13 cellular contexts compared by ENCODE assay signal in the genomic region with DNA sequence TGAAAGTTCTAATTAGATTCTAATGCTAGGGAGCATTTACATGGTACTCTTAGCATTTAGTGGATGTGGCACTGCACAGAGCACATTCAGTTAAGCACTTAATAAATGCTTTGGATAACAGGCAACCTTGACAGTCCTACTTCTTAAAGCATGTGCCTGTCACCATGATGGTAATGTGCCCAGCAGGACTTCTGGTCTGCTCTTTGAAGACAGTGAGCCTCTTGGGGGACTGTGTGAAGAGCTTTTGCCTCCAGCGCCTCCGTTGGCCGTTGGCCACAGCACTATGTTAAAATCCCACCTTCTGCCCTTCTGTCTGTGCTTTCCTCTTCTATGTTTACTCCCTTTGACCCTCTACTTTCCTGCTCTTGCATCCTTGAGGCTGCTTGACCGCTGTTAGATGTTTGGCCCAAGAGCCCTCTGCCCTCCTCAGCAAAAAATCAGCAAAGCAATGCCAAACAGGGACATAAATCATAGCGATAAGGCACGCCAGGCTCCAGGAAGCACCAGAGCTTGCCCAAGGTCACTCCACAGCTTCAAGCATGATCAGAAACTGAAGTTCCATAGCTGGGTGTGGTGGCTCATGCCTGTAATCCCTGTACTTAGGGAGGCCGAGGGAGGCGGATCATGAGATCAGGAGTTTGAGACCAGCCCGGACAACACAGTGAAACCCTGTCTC. TPM values are rescaled to one million over a fixed set of nuclear protein-coding genes. Genes with fewer than 3 reads are reported as not detected.
A peak's percentile ranks its signal among the peaks of the same experiment; 100 is the strongest.
DNase-seq lines count a peak whose midpoint lies in the region; ATAC-seq, FAIRE-seq and TF ChIP-seq lines count a peak whose summit lies in the region.
"Had no signal": no experiment of that assay in that cellular context is flagged by ENCODE, and none has a peak within 500 bp of the region (broad histone marks: within the 10 kb centered on the region; RNA-seq: fewer than 3 reads in every experiment).

No MANE protein-coding gene starts in this region.

- H3K36me3 ChIP-seq in K562 (ENCODE audit: control insufficient read depth, insufficient read depth, low read length) (peaks cover 13% of the 10 kb centered on the region; the same call in 1 of the 3 replicates), parathyroid adenoma (ENCODE audit: control insufficient read depth, insufficient read depth, low read length) (no peaks in the 10 kb centered on the region), heart right ventricle (peaks cover 0 to 5% (median 0%) of the 10 kb centered on the region in 9 donors)

- H3K9ac ChIP-seq in K562 (ENCODE audit: insufficient read depth in 1 of 2, low read depth in 2 of 2, low read length in 2 of 2) (peak overlapping the region in 1 of 2 experiments; percentile 35; a peak in 1 of 4 replicates), parathyroid adenoma (no peak overlapping the region)

- no peak for TF ChIP-seq EP300 in K562 (IDR thresholded peaks at IDR 0.05; ENCODE audit: low read length)

- BruUV-seq in K562 (replicated peaks; lab: Mats Ljungman, UMichigan) = no TSS peak

- no peak overlapping the region for H3K27ac ChIP-seq in K562 (ENCODE audit: extremely low read depth, low read depth, low read length)
- peak overlapping the region; percentile 57 for H3K27ac ChIP-seq in parathyroid adenoma
- H3K27ac ChIP-seq in heart right ventricle = no peak overlapping the region

- H3K9me1 ChIP-seq in K562 (ENCODE audit: control insufficient read depth, insufficient read depth, low read length) = no peaks in the 10 kb centered on the region

- intact Hi-C loops in K562 (cut with micrococcal nuclease) = no loop called here
- intact Hi-C loops in heart right ventricle (cut with DNase I) = no loop called here

- H3K4me1 ChIP-seq in K562 (replicated peaks in 1 of 2; ENCODE audit: control insufficient read depth in 2 of 2, insufficient read depth in 2 of 2, low read length in 2 of 2) (peaks cover 0 to 6% of the 10 kb centered on the region in 2 experiments; a peak in 1 of 5 replicates), parathyroid adenoma (peaks cover 9% of the 10 kb centered on the region), heart right ventricle (no peaks in the 10 kb centered on the region)

- POLR2A ChIA-PET in K562 (lab: Yijun Ruan, JAX) = interaction anchor here (0.6 to 1.0 kb wide), 2 partner anchors 10 to 22 kb away, joined by 3 read pairs; no protein-coding TSS in a partner anchor

- no peak overlapping the region for H3K4me2 ChIP-seq in K562 (ENCODE audit: insufficient read depth, low read length)
- no peak overlapping the region for H3K4me2 ChIP-seq in parathyroid adenoma (ENCODE audit: low read length)

- ATAC-seq in K562 (peak; percentile 67), HG02840 (IDR thresholded peaks at IDR 0.05; ENCODE audit: low FRiP score, unreplicated experiment) (no peak), GM19397 (IDR thresholded peaks at IDR 0.05; ENCODE audit: unreplicated experiment) (no peak), heart right ventricle (no peak)

- in situ Hi-C loops in K562 (cut with MboI) = no loop called here

- FAIRE-seq in K562 (lab: Jason Lieb, UNC) = no peak

- TF ChIP-seq CTCF in K562 (IDR thresholded peaks at IDR 0.05 in 2 of 3, conservative IDR thresholded peaks at IDR 0.05 in 1 of 3; ENCODE audit: insufficient read depth in 2 of 3, low read depth in 1 of 3, low read length in 3 of 3) (no peak), parathyroid adenoma (IDR thresholded peaks at IDR 0.05) (no peak), heart right ventricle (IDR thresholded peaks at IDR 0.05) (no peak)

- no peaks in the 10 kb centered on the region for H4K20me1 ChIP-seq in K562 (replicated peaks; ENCODE audit: control insufficient read depth, insufficient read depth, low read length)

- H3K27me3 ChIP-seq in K562 (ENCODE audit: control insufficient read depth in 2 of 2, insufficient read depth in 2 of 2, low read length in 2 of 2) = no peaks in the 10 kb centered on the region
- no peaks in the 10 kb centered on the region for H3K27me3 ChIP-seq in parathyroid adenoma (ENCODE audit: control insufficient read depth, insufficient read depth, low read length)
- no peaks in the 10 kb centered on the region for H3K27me3 ChIP-seq in heart right ventricle

- H2AFZ ChIP-seq in K562 (ENCODE audit: low read depth, low read length) (no peak overlapping the region), parathyroid adenoma (peak overlapping the region; percentile 73)

- TF ChIP-seq POLR2A in K562 (conservative IDR thresholded peaks at IDR 0.05) = no peak

- H3K9me3 ChIP-seq in K562 (replicated peaks; ENCODE audit: control insufficient read depth, insufficient read depth, low read depth, low read length) (no peaks in the 10 kb centered on the region), parathyroid adenoma (ENCODE audit: control insufficient read depth, low read length) (no peaks in the 10 kb centered on the region), heart right ventricle (no peaks in the 10 kb centered on the region)

- DNase-seq in ELF-1 (ENCODE audit: low read depth, low spot score) (peak; percentile 80), K562 (ENCODE audit: extremely low read depth in 1 of 4, low spot score in 3 of 4) (peak in 2 of 4 experiments; percentile 10 to 13), kidney tubule cell (ENCODE audit: low spot score) (peak; percentile 65), heart right ventricle (no peak)
- no peak for DNase-seq in activated CD4-positive, alpha-beta T cell treated with anti-CD3 and anti-CD28 coated beads for 48 hours
- DNase-seq: naive B cell; NCI-H2171 treated with DMSO at 0.1 percent for 48 hours; right cardiac atrium; SIG-M5; stimulated activated CD4-positive, alpha-beta T cell treated with anti-CD3 and anti-CD28 coated beads, Interleukin-4, amount 100 ng/mL, for 4 hours had no signal

- H3K4me3 ChIP-seq in K562 = no peak overlapping the region
- no peak overlapping the region for H3K4me3 ChIP-seq in parathyroid adenoma (ENCODE audit: low read depth, low read length)
- H3K4me3 ChIP-seq in heart right ventricle = no peak overlapping the region

- TF ChIP-seq RAD21 in K562 (CRISPR knock-in tag; conservative IDR thresholded peaks at IDR 0.05 in 1 of 2, IDR thresholded peaks at IDR 0.05 in 1 of 2) = no peak

- H3K79me2 ChIP-seq in K562 (ENCODE audit: control insufficient read depth, insufficient read depth, low read length) (no peaks in the 10 kb centered on the region), parathyroid adenoma (no peaks in the 10 kb centered on the region)

- CTCF ChIA-PET in K562 (lab: Yijun Ruan, JAX; ENCODE audit: low intra/inter-chr PET ratio) = interaction anchor here (0.6 kb wide), 1 partner anchor 67 kb away, joined by 3 read pairs; no protein-coding TSS in a partner anchor

- WGBS in K562 (ENCODE audit: insufficient coverage, low coverage, missing lambda C conversion rate) = 55% methylated on average over 9 of the region's 9 CpGs
- WGBS in heart right ventricle, 2 donors = 81 to 88% methylated on average over 9 of the region's 9 CpGs

TF ChIP-seq in K562, 482 proteins besides CTCF, POLR2A, EP300 and RAD21 (continues in another document):
- TF ChIP-seq GTF2A2 (tag; IDR thresholded peaks at IDR 0.05) = no peak
- TF ChIP-seq POLR2H (tag; IDR thresholded peaks at IDR 0.05; ENCODE audit: low read depth) = no peak
- TF ChIP-seq MEIS2 (IDR thresholded peaks at IDR 0.05; ENCODE audit: partially characterized antibody) = peak; percentile 84
- no peak for TF ChIP-seq ETV1 (tag; conservative IDR thresholded peaks at IDR 0.05; ENCODE audit: low read depth)
- TF ChIP-seq, protein P1, sequence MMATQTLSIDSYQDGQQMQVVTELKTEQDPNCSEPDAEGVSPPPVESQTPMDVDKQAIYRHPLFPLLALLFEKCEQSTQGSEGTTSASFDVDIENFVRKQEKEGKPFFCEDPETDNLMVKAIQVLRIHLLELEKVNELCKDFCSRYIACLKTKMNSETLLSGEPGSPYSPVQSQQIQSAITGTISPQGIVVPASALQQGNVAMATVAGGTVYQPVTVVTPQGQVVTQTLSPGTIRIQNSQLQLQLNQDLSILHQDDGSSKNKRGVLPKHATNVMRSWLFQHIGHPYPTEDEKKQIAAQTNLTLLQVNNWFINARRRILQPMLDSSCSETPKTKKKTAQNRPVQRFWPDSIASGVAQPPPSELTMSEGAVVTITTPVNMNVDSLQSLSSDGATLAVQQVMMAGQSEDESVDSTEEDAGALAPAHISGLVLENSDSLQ (IDR thresholded peaks at IDR 0.05) = peak; percentile 82
- no peak for TF ChIP-seq MED1 (CRISPR knock-in tag; IDR thresholded peaks at IDR 0.05; ENCODE audit: borderline replicate concordance)
- no peak for TF ChIP-seq HCFC1 (IDR thresholded peaks at IDR 0.05; ENCODE audit: low read depth, low read length)

RNA-seq across cellular contexts. Expression of a gene that starts 8.3 kb away (rescaled TPM):
- 6.0 and 29.9 TPM in 2 replicates for total RNA-seq in K562 (2011; cell fraction: chromatin; rRNA removed; ENCODE audit: low replicate concordance)
- 6.5 and 7.5 TPM in 2 replicates for total RNA-seq in K562 (2011; cell fraction: nucleolus; rRNA removed)
- 8.9 and 12.5 TPM in 2 replicates for total RNA-seq in K562 (2011; cell fraction: nucleoplasm; rRNA removed)
- 11.1 and 18.1 TPM in 2 replicates for total RNA-seq in K562 (2014; rRNA removed)
- total RNA-seq in K562 (2014; rRNA removed; fragmentation: Illumina TruSeq; extraction: Trizol) = 6.2 and 8.5 TPM in 2 replicates
- 9.0 and 10.7 TPM in 2 replicates for total RNA-seq in K562 (2015; rRNA removed; fragmentation: Illumina TruSeq; extraction: Trizol)
- total RNA-seq in K562 (2021) = 7.3 and 7.5 TPM in 2 replicates
- 9.3 and 11.5 TPM in 2 replicates for polyA plus RNA-seq in K562 (2011; rRNA removed)
- 1.9 and 2.1 TPM in 2 replicates for polyA plus RNA-seq in K562 (2011; cell fraction: cytosol; rRNA removed)
- 3.6 and 5.4 TPM in 2 replicates for polyA plus RNA-seq in K562 (2011; cell fraction: nucleus; rRNA removed)
- 1.3 and 4.8 TPM in 2 replicates for polyA plus RNA-seq in K562 (2012)
- 3.7 and 35.0 TPM in 2 replicates for polyA plus RNA-seq in K562 (2014; fragmentation: Illumina TruSeq; extraction: Trizol)
- 1 to 10 TPM; 2.3 to 4.8 TPM for polyA plus RNA-seq in K562 (2014; fragmentation: Nextera tagmentation; extraction: Ambion mirVana)
- polyA plus RNA-seq in K562 (2014; rRNA removed) = 4.4 and 6.9 TPM in 2 replicates
- polyA minus RNA-seq in K562 (2011; rRNA and poly(A)+ RNA removed) = 6.8 and 9.4 TPM in 2 replicates
- polyA minus RNA-seq in K562 (2011; cell fraction: cytosol; rRNA and poly(A)+ RNA removed) = 9.6 and 10.1 TPM in 2 replicates
- polyA minus RNA-seq in K562 (2011; cell fraction: nucleus; rRNA and poly(A)+ RNA removed) = 11.1 and 29.4 TPM in 2 replicates
- 1 to 10 TPM in 8 of 10 donors, under 1 TPM in 2; 0.71 to 6.0 (median 2.4) TPM for total RNA-seq in heart right ventricle
- polyA plus RNA-seq in heart right ventricle = under 1 TPM; 0.73 to 0.94 TPM

Comparison
In these comparisons a context has a peak if more than half of its experiments do, and no peak if none do; other contexts are left out.
1. DNase-seq: peak in ELF-1 (single experiment) and kidney tubule cell (single experiment); none in activated CD4-positive, alpha-beta T cell treated with anti-CD3 and anti-CD28 coated beads for 48 hours (single experiment) and heart right ventricle (0 of 2).